8 cellular contexts compared by ENCODE assay signal in the genomic region with DNA sequence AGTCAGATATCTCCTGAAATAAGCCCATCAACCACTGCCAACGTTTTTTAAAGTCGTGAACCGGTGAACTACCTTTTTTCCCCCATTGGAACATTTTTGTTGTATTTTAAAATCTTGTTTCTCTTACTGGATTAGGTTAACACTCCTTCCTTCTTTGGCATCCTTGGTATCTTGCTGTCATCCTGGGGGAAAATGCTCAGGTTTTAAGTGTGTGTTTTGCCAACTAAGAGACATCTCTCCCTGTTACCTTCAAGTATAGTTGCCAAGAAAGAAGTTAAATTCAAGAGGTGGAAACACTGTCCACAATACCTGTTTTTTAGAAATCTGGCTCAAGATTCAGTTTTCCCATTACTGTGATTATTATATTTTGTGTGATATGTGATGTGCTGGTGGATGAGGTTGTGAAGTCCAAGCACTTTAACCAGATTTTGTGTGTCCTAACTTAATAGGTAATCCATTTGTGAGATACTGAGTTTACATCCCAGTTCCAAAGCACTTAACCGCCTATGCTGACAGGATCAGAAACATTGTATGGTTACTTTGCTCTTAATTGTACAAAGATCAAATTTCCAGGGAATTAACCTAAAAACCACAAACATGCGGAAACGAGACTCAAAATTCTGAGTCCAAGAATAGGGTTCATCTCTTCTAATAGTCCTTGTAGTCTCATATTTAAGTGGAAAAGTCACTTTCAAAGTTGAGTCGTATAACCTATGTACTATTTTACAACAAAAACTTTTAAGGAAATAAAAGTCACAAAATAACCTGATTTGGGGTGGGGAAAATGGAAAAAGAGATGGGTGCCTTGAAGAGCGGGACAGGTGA. TPM values are rescaled to one million over a fixed set of nuclear protein-coding genes. Genes with fewer than 3 reads are reported as not detected.
DNase-seq lines count a peak whose midpoint lies in the region; ATAC-seq and TF ChIP-seq lines count a peak whose summit lies in the region.

No MANE protein-coding gene starts in this region.

- 0 out of 2 replicates have a peak, but pooled peaks cover 3% of the 10 kb centered on the region for H3K9me3 ChIP-seq in SK-N-SH
- peaks cover 6% of the 10 kb centered on the region for H3K9me3 ChIP-seq in iPS-18c (ENCODE audit: control insufficient read depth, insufficient read depth, low read length)
- no peaks in the 10 kb centered on the region for H3K9me3 ChIP-seq in stomach smooth muscle (ENCODE audit: control insufficient read depth in 2 of 2, low read length in 2 of 2)

- H3K4me1 ChIP-seq in SK-N-SH (ENCODE audit: control insufficient read depth in 1 of 2, insufficient read depth in 2 of 2, low read depth in 1 of 2, low read length in 1 of 2), result peaks cover 10 to 14% of the 10 kb centered on the region in 2 experiments; a peak in 2 of 4 replicates
- H3K4me1 ChIP-seq in stomach smooth muscle (ENCODE audit: control insufficient read depth, insufficient read depth, low read length), result peaks cover 11% of the 10 kb centered on the region

- H3K27ac Mint-ChIP-seq in activated CD8-positive, alpha-beta T cell treated with anti-CD3 and anti-CD28 coated beads, Interleukin-2, amount 10 ng/mL, durations not matched to agents 7 days and 5 days, result peak overlapping the region; percentile 91

- H4K20me1 ChIP-seq in SK-N-SH (ENCODE audit: insufficient read depth), result peaks cover 9% of the 10 kb centered on the region

- H3K4me1 Mint-ChIP-seq in activated CD8-positive, alpha-beta T cell treated with anti-CD3 and anti-CD28 coated beads, Interleukin-2, amount 10 ng/mL, durations not matched to agents 7 days and 5 days (ENCODE audit: low read depth), result peaks cover 20% of the 10 kb centered on the region

- no peaks in the 10 kb centered on the region for H3K9me3 Mint-ChIP-seq in activated CD8-positive, alpha-beta T cell treated with anti-CD3 and anti-CD28 coated beads, Interleukin-2, amount 10 ng/mL, durations not matched to agents 7 days and 5 days (ENCODE audit: insufficient read depth)

- peak overlapping the region; percentile 95 to 100 for H3K27ac ChIP-seq in SK-N-SH (ENCODE audit: low read depth in 2 of 2, low read length in 1 of 2)
- H3K27ac ChIP-seq in stomach smooth muscle (ENCODE audit: low read length), result peak overlapping the region; percentile 97

- TF ChIP-seq RAD21 in SK-N-SH (IDR thresholded peaks at IDR 0.05; ENCODE audit: low read length), result no peak

- peak overlapping the region; percentile 99 for H3K9ac ChIP-seq in SK-N-SH
- peak overlapping the region; percentile 80 to 91 for H3K9ac ChIP-seq in stomach smooth muscle (ENCODE audit: low read length in 2 of 2)

- TF ChIP-seq CTCF in SK-N-SH (IDR thresholded peaks at IDR 0.05), result no peak

- H3K4me3 ChIP-seq in SK-N-SH (ENCODE audit: low read depth in 2 of 2, low read length in 1 of 2), result peak overlapping the region; percentile 84 to 91
- H3K4me3 ChIP-seq in iPS-18c (ENCODE audit: insufficient read depth, low read depth, low read length), result peak overlapping the region; percentile 96
- H3K4me3 ChIP-seq in stomach smooth muscle (ENCODE audit: low read length in 2 of 2), result peak overlapping the region; percentile 65 to 90

- WGBS in SK-N-SH (ENCODE audit: low lambda C conversion rate), result 53% methylated on average over 8 of the region's 8 CpGs

- no peaks in the 10 kb centered on the region for H3K9me2 ChIP-seq in SK-N-SH

- peak overlapping the region; percentile 74 for H3K4me2 ChIP-seq in SK-N-SH

- H3K79me2 ChIP-seq in SK-N-SH (ENCODE audit: insufficient read depth), result peaks cover 36% of the 10 kb centered on the region

- H3K36me3 ChIP-seq in SK-N-SH (replicated peaks in 1 of 2; ENCODE audit: control insufficient read depth in 1 of 2, insufficient read depth in 2 of 2, low read length in 1 of 2), result peaks cover 9 to 10% of the 10 kb centered on the region in 2 experiments
- H3K36me3 ChIP-seq in stomach smooth muscle (ENCODE audit: control insufficient read depth in 2 of 2, insufficient read depth in 2 of 2, low read length in 2 of 2), result no peaks in the 10 kb centered on the region

- POLR2A ChIA-PET in SK-N-SH (lab: Yijun Ruan, JAX), result interaction anchor here (0.7 to 1.1 kb wide), 3 partner anchors 57 to 85 kb away, joined by 3 read pairs; no protein-coding TSS in a partner anchor
- POLR2A ChIA-PET in activated CD8-positive, alpha-beta T cell treated with anti-CD3 and anti-CD28 coated beads, Interleukin-2, amount 10 ng/mL, durations not matched to agents 7 days and 5 days (lab: Charles Lee), result interaction anchor here (0.5 to 0.9 kb wide), 7 partner anchors 12 to 72 kb away, joined by 3 to 4 read pairs (median 3); no protein-coding TSS in a partner anchor

- TF ChIP-seq EP300 in SK-N-SH (IDR thresholded peaks at IDR 0.05; ENCODE audit: borderline replicate concordance in 1 of 2, low read depth in 1 of 2, low read length in 1 of 2), result no peak

- ATAC-seq in SK-N-SH treated with all-trans-retinoic acid at 6 μM for 48 hours (no peak), GM18517 (IDR thresholded peaks at IDR 0.05; ENCODE audit: unreplicated experiment) (no peak), GM19328 (IDR thresholded peaks at IDR 0.05; ENCODE audit: unreplicated experiment) (no peak)
- no peak for ATAC-seq in activated CD8-positive, alpha-beta T cell treated with anti-CD3 and anti-CD28 coated beads, Interleukin-2, amount 10 ng/mL, durations not matched to agents 7 days and 5 days

- peak overlapping the region; percentile 55 for H2AFZ ChIP-seq in SK-N-SH (ENCODE audit: low read depth)

- peaks cover 23% of the 10 kb centered on the region for H3F3A ChIP-seq in SK-N-SH (replicated peaks; ENCODE audit: insufficient read depth)

- DNase-seq in SK-N-SH (no peak), NCI-H2107 (lab: John Stamatoyannopoulos, UW) (no peak)
- DNase-seq in activated CD8-positive, alpha-beta T cell treated with anti-CD3 and anti-CD28 coated beads, Interleukin-2, amount 10 ng/mL, durations not matched to agents 7 days and 5 days, result no peak

- H3K4me3 Mint-ChIP-seq in activated CD8-positive, alpha-beta T cell treated with anti-CD3 and anti-CD28 coated beads, Interleukin-2, amount 10 ng/mL, durations not matched to agents 7 days and 5 days, result peak overlapping the region; percentile 94

- H3K27me3 ChIP-seq in SK-N-SH (ENCODE audit: insufficient read depth) (no peaks in the 10 kb centered on the region), stomach smooth muscle (ENCODE audit: control insufficient read depth in 1 of 2, insufficient read depth in 2 of 2, low read length in 2 of 2) (no peaks in the 10 kb centered on the region)

- peaks cover 21% of the 10 kb centered on the region for H3K36me3 Mint-ChIP-seq in activated CD8-positive, alpha-beta T cell treated with anti-CD3 and anti-CD28 coated beads, Interleukin-2, amount 10 ng/mL, durations not matched to agents 7 days and 5 days (ENCODE audit: low read depth)

- CTCF ChIA-PET in SK-N-SH (lab: Yijun Ruan, JAX), result interaction anchor here (0.8 kb wide), 1 partner anchor 58 kb away, joined by 3 read pairs; no protein-coding TSS in a partner anchor
- CTCF ChIA-PET in activated CD8-positive, alpha-beta T cell treated with anti-CD3 and anti-CD28 coated beads, Interleukin-2, amount 10 ng/mL, durations not matched to agents 7 days and 5 days (lab: Charles Lee), result interaction anchor here (1.0 kb wide), 1 partner anchor 74 kb away, joined by 3 read pairs; no protein-coding TSS in a partner anchor

- peaks cover under 1% of the 10 kb centered on the region for H3K27me3 Mint-ChIP-seq in activated CD8-positive, alpha-beta T cell treated with anti-CD3 and anti-CD28 coated beads, Interleukin-2, amount 10 ng/mL, durations not matched to agents 7 days and 5 days (ENCODE audit: low read depth)

TF ChIP-seq in SK-N-SH, 30 proteins besides CTCF, POLR2A, EP300 and RAD21 (continues in another document):
- no peak for TF ChIP-seq TAF1 (IDR thresholded peaks at IDR 0.05; ENCODE audit: borderline replicate concordance, low read depth, low read length)
- no peak for TF ChIP-seq GATA2 (CRISPR knock-in tag; IDR thresholded peaks at IDR 0.05)
- no peak for TF ChIP-seq FOSL2 (IDR thresholded peaks at IDR 0.05; ENCODE audit: borderline replicate concordance, low read depth)
- no peak for TF ChIP-seq FOXM1 (IDR thresholded peaks at IDR 0.05; ENCODE audit: low read depth)

TF ChIP-seq in SK-N-SH treated with all-trans-retinoic acid at 6 μM for 48 hours, 23 proteins besides CTCF, POLR2A, EP300 and RAD21:
- TF ChIP-seq RARB (CRISPR knock-in tag; IDR thresholded peaks at IDR 0.05), result no peak
TF ChIP-seq in SK-N-SH treated with all-trans-retinoic acid at 6 μM for 48 hours: peak in this region for 0.

RNA-seq across cellular contexts. Expression of a gene that starts 1.3 kb away (rescaled TPM):
- polyA plus RNA-seq in SK-N-SH (2012; rRNA removed), result 23.1 and 28.9 TPM in 2 replicates
- polyA plus RNA-seq in SK-N-SH (2012; cell fraction: cytosol; rRNA removed), result 25.0 and 30.2 TPM in 2 replicates
- polyA plus RNA-seq in SK-N-SH (2012; cell fraction: nucleus; rRNA removed), result 12.7 and 27.2 TPM in 2 replicates
- total RNA-seq in activated CD8-positive, alpha-beta T cell treated with anti-CD3 and anti-CD28 coated beads, Interleukin-2, amount 10 ng/mL, durations not matched to agents 7 days and 5 days, result 100 to 1,000 TPM in 1 of 2 experiments, 10 to 100 TPM in 1; 95.9 to 102 TPM
